Comparison of ENCODE assay signal across 9 cellular contexts in the genomic region with DNA sequence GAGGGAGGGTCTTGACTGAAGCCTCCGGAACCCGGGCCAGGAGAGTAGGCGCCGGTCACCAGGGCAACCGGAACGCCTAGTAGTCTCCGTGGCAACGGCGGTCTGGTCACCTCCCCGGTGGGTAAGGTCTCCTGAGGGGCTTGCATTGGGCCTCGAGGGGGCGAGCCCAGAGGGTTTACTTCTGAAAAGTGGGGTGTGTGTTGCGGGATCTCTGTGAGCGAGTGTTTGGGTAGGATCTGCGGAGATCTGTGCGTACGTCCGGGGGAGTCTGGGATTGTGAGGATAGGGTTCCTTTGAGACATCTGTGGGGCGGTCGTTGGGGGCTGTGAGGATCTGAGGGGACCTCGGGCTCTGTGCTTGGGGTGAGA. TPM values are rescaled to one million over a fixed set of nuclear protein-coding genes. Genes with fewer than 3 reads are reported as not detected.
DNase-seq lines count a peak whose midpoint lies in the region; ATAC-seq and TF ChIP-seq lines count a peak whose summit lies in the region.
"Had no signal": no experiment of that assay in that cellular context is flagged by ENCODE, and none has a peak within 500 bp of the region (broad histone marks: within the 10 kb centered on the region; RNA-seq: fewer than 3 reads in every experiment).

A gene with protein sequence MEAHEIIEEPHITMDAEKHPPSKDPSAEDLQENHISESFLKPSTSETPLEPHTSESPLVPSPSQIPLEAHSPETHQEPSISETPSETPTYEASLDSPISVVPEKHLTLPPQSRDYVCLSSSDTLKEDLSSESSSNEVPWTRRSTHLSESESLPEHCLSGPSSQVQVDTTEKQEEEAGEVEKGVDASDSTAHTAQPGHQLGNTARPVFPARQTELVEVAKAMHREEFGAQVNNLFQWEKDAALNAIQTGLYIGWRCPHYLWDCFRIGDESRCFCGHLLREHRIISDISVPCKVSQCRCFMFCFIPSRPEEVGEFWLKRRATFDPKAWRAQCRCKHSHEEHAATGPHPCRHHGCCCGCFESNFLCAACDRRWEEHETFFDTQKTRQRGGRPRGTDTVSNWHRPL (minus strand): TSS at position 17 of the 368 bp plus-strand sequence. CDS start 2,571 bp downstream, outside the sequence.

- 1% methylated on average over 9 of the region's 21 CpGs for WGBS in esophagus muscularis mucosa

- H3K27ac ChIP-seq in esophagus muscularis mucosa (replicated peaks in 1 of 4) (peak within 1 kb of the TSS; percentile 85 to 98 (median 96)), neutrophil (peak within 1 kb of the TSS; percentile 55)

- ATAC-seq in GM21529 (IDR thresholded peaks at IDR 0.05; ENCODE audit: unreplicated experiment) (peak; percentile 1), GM21619 (IDR thresholded peaks at IDR 0.05; ENCODE audit: unreplicated experiment) (no peak), HG03439 (IDR thresholded peaks at IDR 0.05; ENCODE audit: unreplicated experiment) (no peak)

- no peaks in the 10 kb centered on the region for H3K36me3 ChIP-seq in BE2C
- H3K36me3 ChIP-seq in esophagus muscularis mucosa: no peaks in the 10 kb centered on the region
- H3K36me3 ChIP-seq in neutrophil: no peaks in the 10 kb centered on the region

- DNase-seq in BE2C: peak; percentile 28
- peak; percentile 12 for DNase-seq in T-helper 22 cell (ENCODE audit: low read depth)
- no peak for DNase-seq in esophagus muscularis mucosa (ENCODE audit: extremely low spot score)
- no peak for DNase-seq in kidney glomerular epithelial cell (lab: John Stamatoyannopoulos, UW)

- H3K4me3 ChIP-seq in BE2C (ENCODE audit: low read depth, low read length) (peak within 1 kb of the TSS; percentile 65), esophagus muscularis mucosa (peak within 1 kb of the TSS; percentile 66 to 91 (median 80)), neutrophil (ENCODE audit: low read depth in 1 of 2, low read length in 1 of 2) (peak within 1 kb of the TSS; percentile 69 to 83)

- H3K4me1 ChIP-seq in BE2C (peaks cover 3% of the 10 kb centered on the region; the same call in 1 of the 2 replicates), esophagus muscularis mucosa (peaks cover 28 to 65% (median 49%) of the 10 kb centered on the region in 4 donors), neutrophil (ENCODE audit: control insufficient read depth in 1 of 2, insufficient read depth in 1 of 2, low read depth in 1 of 2, low read length in 1 of 2) (peaks cover 23 to 34% of the 10 kb centered on the region in 2 experiments)

- TF ChIP-seq CTCF in BE2C (IDR thresholded peaks at IDR 0.05; ENCODE audit: low read depth, low read length): no peak
- no peak for TF ChIP-seq CTCF in esophagus muscularis mucosa (IDR thresholded peaks at IDR 0.05)
- no peak for TF ChIP-seq CTCF in neutrophil (IDR thresholded peaks at IDR 0.05)

- H3K9me3 ChIP-seq in BE2C: no peaks in the 10 kb centered on the region
- no peaks in the 10 kb centered on the region for H3K9me3 ChIP-seq in esophagus muscularis mucosa
- H3K9me3 ChIP-seq in neutrophil: no peaks in the 10 kb centered on the region

- intact Hi-C loops in esophagus muscularis mucosa (cut with DNase I): no loop called here

- no peak for TF ChIP-seq POLR2A in esophagus muscularis mucosa (IDR thresholded peaks at IDR 0.05; ENCODE audit: low read depth)

- TF ChIP-seq EP300 in esophagus muscularis mucosa (IDR thresholded peaks at IDR 0.05): no peak

- H3K27me3 ChIP-seq in BE2C: no peaks in the 10 kb centered on the region
- no peaks in the 10 kb centered on the region for H3K27me3 ChIP-seq in esophagus muscularis mucosa
- H3K27me3 ChIP-seq in neutrophil: peaks cover 63% of the 10 kb centered on the region

RNA-seq across cellular contexts. Expression of the gene that starts here (rescaled TPM):
- polyA plus RNA-seq in BE2C (2012; ENCODE audit: insufficient read depth, insufficient read length, low read depth): not detected
- total RNA-seq in esophagus muscularis mucosa: not detected
- total RNA-seq: lung microvascular endothelial cell had no signal

Comparison
In these comparisons a context has a peak if more than half of its experiments do, and no peak if none do; other contexts are left out.
1. DNase-seq: peak in BE2C (single experiment) and T-helper 22 cell (single experiment); none in esophagus muscularis mucosa (single experiment) and kidney glomerular epithelial cell (single experiment).
2. Peak in every context shown above with its lines, with median percentiles within 50 percentile points of each other: H3K4me3 ChIP-seq.